ENCODE assay signal across 31 cellular contexts in genomic region chr11:94524293-94524692, GRCh38. TPM values are rescaled to one million over a fixed set of nuclear protein-coding genes. Genes with fewer than 3 reads are reported as not detected.
"Had no signal": no experiment of that assay in that cellular context is flagged by ENCODE, and none has a peak within 500 bp of the region (broad histone marks: within the 10 kb centered on the region; RNA-seq: fewer than 3 reads in every experiment).

No MANE protein-coding gene starts in this region.

- H3K36me3 Mint-ChIP-seq: memory B cell; naive B cell; naive thymus-derived CD8-positive, alpha-beta T cell had no signal

- H3K27ac ChIP-seq: coronary artery, dorsolateral prefrontal cortex, esophagus squamous epithelium, gastrocnemius medialis, heart right ventricle, left lung, lower lobe of right lung had no signal

- H3K27ac Mint-ChIP-seq: memory B cell; naive B cell; naive thymus-derived CD8-positive, alpha-beta T cell had no signal

- ATAC-seq: esophagus mucosa; gastrocnemius medialis; heart right ventricle; left cardiac atrium; left lung; left ventricle myocardium superior; lower lobe of right lung; mucosa of descending colon; naive thymus-derived CD8-positive, alpha-beta T cell had no signal

- H3K36me3 ChIP-seq: esophagus squamous epithelium, gastrocnemius medialis, heart right ventricle, left lung, lower lobe of right lung had no signal

- H3K4me1 Mint-ChIP-seq: memory B cell; naive B cell; naive thymus-derived CD8-positive, alpha-beta T cell had no signal

- H3K4me1 ChIP-seq: gastrocnemius medialis had no signal

- H3K9me3 ChIP-seq: esophagus squamous epithelium, gastrocnemius medialis, heart right ventricle, left lung, lower lobe of right lung, mucosa of descending colon had no signal

- H3K4me3 Mint-ChIP-seq: memory B cell; naive B cell; naive thymus-derived CD8-positive, alpha-beta T cell had no signal

- DNase-seq: dermis blood vessel endothelial cell; dorsolateral prefrontal cortex; effector CD4-positive, alpha-beta T cell; effector memory CD4-positive, alpha-beta T cell; esophagus squamous epithelium; foreskin fibroblast; foreskin melanocyte; gastrocnemius medialis; glutamatergic neuron; head of caudate nucleus; heart right ventricle; hippocampal formation; left cardiac atrium; left lung; left ventricle myocardium superior; lower lobe of right lung; mesendoderm; mucosa of descending colon; naive B cell; naive thymus-derived CD8-positive, alpha-beta T cell had no signal

- H3K27me3 ChIP-seq: dorsolateral prefrontal cortex, gastrocnemius medialis, left lung had no signal

- H3K4me3 ChIP-seq: coronary artery, dorsolateral prefrontal cortex, esophagus squamous epithelium, gastrocnemius medialis, heart right ventricle, left lung, lower lobe of right lung, mucosa of descending colon had no signal

- H3K9me3 Mint-ChIP-seq: memory B cell; naive B cell; naive thymus-derived CD8-positive, alpha-beta T cell had no signal

RNA-seq across cellular contexts. Expression of gene C11orf97, which starts 12.0 kb away (rescaled TPM):
- total RNA-seq: dermis blood vessel endothelial cell; endothelial cell of umbilical vein; epithelial cell of proximal tubule; esophagus mucosa; esophagus squamous epithelium; gastrocnemius medialis; glomerular endothelial cell; heart right ventricle; kidney epithelial cell; left cardiac atrium; left ventricle myocardium superior; lower leg skin; lung microvascular endothelial cell; mucosa of descending colon; myocyte; naive thymus-derived CD8-positive, alpha-beta T cell had no signal
- polyA plus RNA-seq: endothelial cell of umbilical vein; heart right ventricle; keratinocyte; naive thymus-derived CD8-positive, alpha-beta T cell had no signal
